In genomic region chr3:99943931-99944761, GRCh38 we compare ENCODE assay signal across 1 cellular context.
TF ChIP-seq lines count a peak whose summit lies in the region.

No MANE protein-coding gene starts in this region.

TF ChIP-seq in IMR-90, 13 proteins besides CTCF, POLR2A, EP300 and RAD21 (continued from another document):
- TF ChIP-seq CHD1 (IDR thresholded peaks at IDR 0.05; ENCODE audit: low read depth, low read length) = no peak
